Comparison of ENCODE assay signal across 7 cellular contexts in genomic region chr9:61669831-61670505, GRCh38.
DNase-seq lines count a peak whose midpoint lies in the region; ATAC-seq and TF ChIP-seq lines count a peak whose summit lies in the region.
"Not testable (repeated sequence)": the region's sequence is repeated elsewhere in the genome, so short reads cannot be mapped to it uniquely, and the experiment has no call there.

No MANE protein-coding gene starts in this region.

- not testable (repeated sequence) for H3K27me3 ChIP-seq in upper lobe of right lung

- ATAC-seq in upper lobe of right lung: not testable (repeated sequence)

- not testable (repeated sequence) for TF ChIP-seq CTCF in upper lobe of right lung (IDR thresholded peaks at IDR 0.05)

- H3K4me3 ChIP-seq in Jurkat, Clone E6-1 (ENCODE audit: low read length); upper lobe of right lung: not testable (repeated sequence)

- H3K27ac ChIP-seq in upper lobe of right lung: not testable (repeated sequence)

- DNase-seq in Jurkat, Clone E6-1 (ENCODE audit: low read depth, low spot score): peak; percentile 6
- DNase-seq in NCI-H82 (lab: John Stamatoyannopoulos, UW) (peak; percentile 18), dermis blood vessel endothelial cell (peak; percentile 4), cardiac septum (ENCODE audit: low spot score) (peak; percentile 54), mucosa of gallbladder (ENCODE audit: low spot score) (peak; percentile 7), upper lobe of right lung (peak; percentile 59)
- peak; percentile 17 for DNase-seq in activated CD8-positive, alpha-beta memory T cell treated with anti-CD3 and anti-CD28 coated beads, Interleukin-2, amount 50 U/mL, for 48 hours

- H3K9me3 ChIP-seq in upper lobe of right lung: not testable (repeated sequence)

- not testable (repeated sequence) for H3K36me3 ChIP-seq in upper lobe of right lung

- intact Hi-C loops in cardiac septum (cut with DNase I); upper lobe of right lung (cut with DNase I): not testable (repeated sequence)

- H3K4me1 ChIP-seq in upper lobe of right lung: not testable (repeated sequence)

Comparison
In these comparisons a context has a peak if more than half of its experiments do, and no peak if none do; other contexts are left out.
1. DNase-seq: peak in every context shown above with its lines; median percentile 59 in upper lobe of right lung; 54 in cardiac septum; 18 in NCI-H82; 17 in activated CD8-positive, alpha-beta memory T cell treated with anti-CD3 and anti-CD28 coated beads, Interleukin-2, amount 50 U/mL, for 48 hours; 7 in mucosa of gallbladder; 6 in Jurkat, Clone E6-1; 4 in dermis blood vessel endothelial cell.